8 cellular contexts compared by ENCODE assay signal in genomic region chr3:107557743-107558142, GRCh38.
"Had no signal": no experiment of that assay in that cellular context is flagged by ENCODE, and none has a peak within 500 bp of the region (broad histone marks: within the 10 kb centered on the region; RNA-seq: fewer than 3 reads in every experiment).

No MANE protein-coding gene starts in this region.

- ATAC-seq: HepG2 had no signal

- H3K27ac ChIP-seq: GM23248, HL-60 had no signal

- H3K4me3 ChIP-seq: GM23248 had no signal

- H3K4me3 Mint-ChIP-seq: IgD-negative memory B cell had no signal

- H3K9me3 Mint-ChIP-seq: IgD-negative memory B cell had no signal

- DNase-seq: GM23248, GOT3, H7, HCEC 1CT, KBM-7 had no signal

- H3K27me3 Mint-ChIP-seq: IgD-negative memory B cell had no signal
